In the genomic region with DNA sequence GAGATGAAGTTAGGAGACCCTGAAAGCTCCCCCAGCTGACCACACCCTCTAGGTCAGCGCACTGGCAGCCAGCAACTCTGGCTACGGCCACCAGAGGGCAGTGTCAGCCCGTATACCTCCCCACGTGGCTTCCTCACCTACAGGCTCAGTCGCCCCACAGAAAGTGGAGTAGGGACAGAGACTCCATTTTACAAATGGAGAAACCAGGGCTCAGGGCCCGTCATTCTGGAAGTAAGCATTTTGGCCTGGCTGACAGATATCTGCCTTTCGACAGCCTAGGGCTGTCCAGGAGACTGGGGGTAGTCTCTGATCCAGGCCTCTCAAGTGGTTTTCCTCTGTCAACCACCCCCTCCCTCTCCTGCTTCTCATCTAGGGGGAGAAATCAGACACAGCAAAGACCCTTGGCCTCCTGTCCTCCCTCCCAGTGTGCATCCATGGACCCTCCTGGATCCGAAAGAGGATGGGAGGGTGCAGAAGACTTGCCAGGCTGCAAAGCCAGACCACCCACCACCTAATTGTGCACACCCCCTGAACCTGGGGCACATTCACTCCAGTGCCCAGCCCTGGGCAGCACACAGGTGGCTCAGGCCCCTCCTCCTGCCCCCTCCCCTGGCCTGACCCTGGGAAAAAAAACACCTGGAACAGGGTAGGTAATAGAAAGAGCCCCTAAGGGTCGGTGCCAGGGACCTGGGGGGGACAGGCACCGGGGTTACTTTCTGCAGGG, we compare ENCODE assay signal across 8 cellular contexts. TPM values are rescaled to one million over a fixed set of nuclear protein-coding genes. Genes with fewer than 3 reads are reported as not detected.
DNase-seq lines count a peak whose midpoint lies in the region; ATAC-seq and TF ChIP-seq lines count a peak whose summit lies in the region.

No MANE protein-coding gene starts in this region.

- CTCF ChIA-PET in Calu3 (lab: Charles Lee) = interaction anchor here (0.5 to 1.5 kb wide), 8 partner anchors 10 to 125 kb away, joined by 3 to 15 read pairs (median 4); a partner anchor contains a TSS

- peaks cover 18% of the 10 kb centered on the region for H3K36me3 Mint-ChIP-seq in Calu3 (ENCODE audit: insufficient read depth, unreplicated experiment)

- peaks cover 19% of the 10 kb centered on the region for H3K4me1 Mint-ChIP-seq in Calu3 (ENCODE audit: low read depth, unreplicated experiment)

- no peak overlapping the region for H3K4me3 Mint-ChIP-seq in Calu3 (ENCODE audit: low read depth, unreplicated experiment)

- TF ChIP-seq CTCF in Calu3 (IDR thresholded peaks at IDR 0.05; ENCODE audit: unreplicated experiment) = peak; percentile 100

- peaks cover 48% of the 10 kb centered on the region for H3K27me3 Mint-ChIP-seq in Calu3 (ENCODE audit: unreplicated experiment)

- peak; percentile 91 for DNase-seq in Calu3
- DNase-seq in NCI-H345 treated with DMSO at 0.1 percent for 48 hours (lab: John Stamatoyannopoulos, UW; ENCODE audit: unreplicated experiment) = peak; percentile 65
- DNase-seq in central memory CD4-positive, alpha-beta T cell = peak; percentile 70
- peak; percentile 83 for DNase-seq in kidney tubule cell (ENCODE audit: low spot score)
- DNase-seq in stimulated activated CD4-positive, alpha-beta T cell treated with anti-CD3 and anti-CD28 coated beads, Interleukin-1b, Interleukin-23, amount 100 ng/mL, for 48 hours = peak; percentile 82

- intact Hi-C loops in Calu3 (cut with micrococcal nuclease; ENCODE audit: unreplicated experiment) = loop anchor here (1.0 to 5.0 kb wide), 3 partner anchors 34 to 219 kb away; no protein-coding TSS in a partner anchor

- H3K27ac Mint-ChIP-seq in Calu3 (ENCODE audit: unreplicated experiment) = no peak overlapping the region

- ATAC-seq in HG02798 (IDR thresholded peaks at IDR 0.05; ENCODE audit: poor library complexity, unreplicated experiment) = peak; percentile 77
- peak; percentile 91 to 95 for ATAC-seq in activated CD4-positive, CD25-positive, alpha-beta regulatory T cell treated with anti-CD3 and anti-CD28 coated beads, Interleukin-2, amount 50 U/mL, for 24 hours
- no peak for ATAC-seq in GM21515 (IDR thresholded peaks at IDR 0.05; ENCODE audit: unreplicated experiment)

- BruUV-seq in Calu3 (replicated peaks; lab: Mats Ljungman, UMichigan) = no TSS peak

- H3K9me3 Mint-ChIP-seq in Calu3 (ENCODE audit: low read depth, unreplicated experiment) = no peaks in the 10 kb centered on the region

RNA-seq across cellular contexts. Expression of a gene that starts 3.8 kb away (rescaled TPM):
- 0.86 and 1.2 TPM in 2 replicates for total RNA-seq in Calu3 (2022)

RNA-seq across cellular contexts. Expression of a gene that starts 26.1 kb away (rescaled TPM):
- not detected in 2 replicates for total RNA-seq in Calu3 (2022)

RNA-seq across cellular contexts. Expression of a gene that starts 48.3 kb away (rescaled TPM):
- 695 and 705 TPM in 2 replicates for total RNA-seq in Calu3 (2022)

RNA-seq across cellular contexts. Expression of a gene that starts 49.6 kb away (rescaled TPM):
- total RNA-seq in Calu3 (2022) = 807 and 937 TPM in 2 replicates
